ENCODE assay signal across 9 cellular contexts in genomic region chr19:4304509-4305252, GRCh38. TPM values are rescaled to one million over a fixed set of nuclear protein-coding genes. Genes with fewer than 3 reads are reported as not detected.
DNase-seq lines count a peak whose midpoint lies in the region; ATAC-seq and TF ChIP-seq lines count a peak whose summit lies in the region.
"Had no signal": no experiment of that assay in that cellular context is flagged by ENCODE, and none has a peak within 500 bp of the region (broad histone marks: within the 10 kb centered on the region; RNA-seq: fewer than 3 reads in every experiment).

Gene FSD1, plus strand, starts transcription at chr19:4304598. Its CDS starts 149 bp downstream, at chr19:4304747.

- peaks cover 12 to 19% (median 13%) of the 10 kb centered on the region in 3 donors for H3K27me3 ChIP-seq in gastrocnemius medialis

- H3K9me3 Mint-ChIP-seq in activated CD8-positive, alpha-beta T cell treated with anti-CD3 and anti-CD28 coated beads, Interleukin-2, amount 10 ng/mL, durations not matched to agents 7 days and 5 days (ENCODE audit: insufficient read depth): no peaks in the 10 kb centered on the region
- H3K9me3 Mint-ChIP-seq in osteocyte (ENCODE audit: unreplicated experiment): no peaks in the 10 kb centered on the region

- peak within 1 kb of the TSS; percentile 80 for H3K27ac Mint-ChIP-seq in activated CD8-positive, alpha-beta T cell treated with anti-CD3 and anti-CD28 coated beads, Interleukin-2, amount 10 ng/mL, durations not matched to agents 7 days and 5 days
- H3K27ac Mint-ChIP-seq in osteocyte (ENCODE audit: unreplicated experiment): no peak within 1 kb of the TSS

- DNase-seq in activated gamma-delta T cell treated with Interleukin-2 at 50 U/mL for 16 hours: peak; percentile 51
- DNase-seq in activated gamma-delta T cell (lab: John Stamatoyannopoulos, UW): no peak
- DNase-seq in NCI-H446 treated with DMSO at 0.1 percent for 48 hours (lab: John Stamatoyannopoulos, UW): peak; percentile 39
- DNase-seq in activated CD8-positive, alpha-beta T cell treated with anti-CD3 and anti-CD28 coated beads, Interleukin-2, amount 10 ng/mL, durations not matched to agents 7 days and 5 days: peak; percentile 86
- DNase-seq in erythroblast (lab: John Stamatoyannopoulos, UW): peak; percentile 61 to 63
- peak; percentile 92 for DNase-seq in osteocyte (ENCODE audit: extremely low spot score, unreplicated experiment)
- DNase-seq in gastrocnemius medialis: no peak

- H3K36me3 Mint-ChIP-seq in activated CD8-positive, alpha-beta T cell treated with anti-CD3 and anti-CD28 coated beads, Interleukin-2, amount 10 ng/mL, durations not matched to agents 7 days and 5 days (ENCODE audit: low read depth): peaks cover 5% of the 10 kb centered on the region
- no peaks in the 10 kb centered on the region for H3K36me3 Mint-ChIP-seq in osteocyte (ENCODE audit: unreplicated experiment)

- intact Hi-C loops in gastrocnemius medialis (cut with DNase I; ENCODE audit: low total_unique reads): no loop called here

- in situ Hi-C loops in gastrocnemius medialis (cut with MboI; ENCODE audit: low sequenced_read_pairs in 4 of 4): no loop called here

- H3K27ac ChIP-seq in gastrocnemius medialis: no peak within 1 kb of the TSS

- H3K4me3 ChIP-seq in gastrocnemius medialis: no peak within 1 kb of the TSS
- H3K4me3 ChIP-seq: lung had no signal

- H3K4me1 Mint-ChIP-seq in activated CD8-positive, alpha-beta T cell treated with anti-CD3 and anti-CD28 coated beads, Interleukin-2, amount 10 ng/mL, durations not matched to agents 7 days and 5 days (ENCODE audit: low read depth): peaks cover 37% of the 10 kb centered on the region
- peaks cover 10% of the 10 kb centered on the region for H3K4me1 Mint-ChIP-seq in osteocyte (ENCODE audit: unreplicated experiment)

- CTCF ChIA-PET in activated CD8-positive, alpha-beta T cell treated with anti-CD3 and anti-CD28 coated beads, Interleukin-2, amount 10 ng/mL, durations not matched to agents 7 days and 5 days (lab: Charles Lee): interaction anchor here (0.9 to 1.6 kb wide), 2 partner anchors 38 to 48 kb away, joined by 3 to 4 read pairs; partner anchors contain the start of gene MPND

- ATAC-seq in activated CD8-positive, alpha-beta T cell treated with anti-CD3 and anti-CD28 coated beads, Interleukin-2, amount 10 ng/mL, durations not matched to agents 7 days and 5 days: peak; percentile 87
- ATAC-seq in GM21423 (IDR thresholded peaks at IDR 0.05; ENCODE audit: unreplicated experiment) (no peak), gastrocnemius medialis (no peak)

- no peaks in the 10 kb centered on the region for H3K36me3 ChIP-seq in gastrocnemius medialis

- no peaks in the 10 kb centered on the region for H3K9me3 ChIP-seq in gastrocnemius medialis

- H3K4me1 ChIP-seq in gastrocnemius medialis: no peaks in the 10 kb centered on the region

- peak within 1 kb of the TSS; percentile 66 for H3K4me3 Mint-ChIP-seq in activated CD8-positive, alpha-beta T cell treated with anti-CD3 and anti-CD28 coated beads, Interleukin-2, amount 10 ng/mL, durations not matched to agents 7 days and 5 days
- H3K4me3 Mint-ChIP-seq in osteocyte (ENCODE audit: unreplicated experiment): peak within 1 kb of the TSS; percentile 69

- TF ChIP-seq POLR2A in erythroblast (IDR thresholded peaks at IDR 0.05; ENCODE audit: low read length) (no peak), gastrocnemius medialis (IDR thresholded peaks at IDR 0.05) (no peak)

- POLR2A ChIA-PET in activated CD8-positive, alpha-beta T cell treated with anti-CD3 and anti-CD28 coated beads, Interleukin-2, amount 10 ng/mL, durations not matched to agents 7 days and 5 days (lab: Charles Lee): interaction anchor here (1.2 kb wide), 1 partner anchor 27 kb away, joined by 3 read pairs; no protein-coding TSS in a partner anchor

- H3K27me3 Mint-ChIP-seq in activated CD8-positive, alpha-beta T cell treated with anti-CD3 and anti-CD28 coated beads, Interleukin-2, amount 10 ng/mL, durations not matched to agents 7 days and 5 days (ENCODE audit: low read depth): no peaks in the 10 kb centered on the region
- H3K27me3 Mint-ChIP-seq in osteocyte (ENCODE audit: unreplicated experiment): no peaks in the 10 kb centered on the region

- no peak for TF ChIP-seq CTCF in osteocyte (IDR thresholded peaks at IDR 0.05)
- no peak for TF ChIP-seq CTCF in gastrocnemius medialis (IDR thresholded peaks at IDR 0.05 in 4 of 5, conservative IDR thresholded peaks at IDR 0.05 in 1 of 5)

RNA-seq across cellular contexts. Expression of gene FSD1, which starts in this region (rescaled TPM):
- 10 to 100 TPM; 26.7 to 27.7 TPM for total RNA-seq in activated CD8-positive, alpha-beta T cell treated with anti-CD3 and anti-CD28 coated beads, Interleukin-2, amount 10 ng/mL, durations not matched to agents 7 days and 5 days
- total RNA-seq in osteocyte (13.3 and 15.6 TPM in 2 replicates), gastrocnemius medialis (not detected)

Comparison
In these comparisons a context has a peak if more than half of its experiments do, and no peak if none do; other contexts are left out.
1. RNA of gene FSD1 (total RNA-seq): 26.7 to 27.7 TPM in activated CD8-positive, alpha-beta T cell treated with anti-CD3 and anti-CD28 coated beads, Interleukin-2, amount 10 ng/mL, durations not matched to agents 7 days and 5 days and 13.3 to 15.6 TPM in osteocyte; not detected in gastrocnemius medialis; every median in the first group is over 10 times any median in the second.
2. DNase-seq: peak in activated gamma-delta T cell treated with Interleukin-2 at 50 U/mL for 16 hours (single experiment), NCI-H446 treated with DMSO at 0.1 percent for 48 hours (single experiment), activated CD8-positive, alpha-beta T cell treated with anti-CD3 and anti-CD28 coated beads, Interleukin-2, amount 10 ng/mL, durations not matched to agents 7 days and 5 days (single experiment), erythroblast (2 of 2) and osteocyte (single experiment); none in activated gamma-delta T cell (single experiment) and gastrocnemius medialis (0 of 2).